20 cellular contexts compared by ENCODE assay signal in genomic region chr5:51468196-51468595, GRCh38.
DNase-seq lines count a peak whose midpoint lies in the region; ATAC-seq and TF ChIP-seq lines count a peak whose summit lies in the region.
"Had no signal": no experiment of that assay in that cellular context is flagged by ENCODE, and none has a peak within 500 bp of the region (broad histone marks: within the 10 kb centered on the region; RNA-seq: fewer than 3 reads in every experiment).

No MANE protein-coding gene starts in this region.

- no peaks in the 10 kb centered on the region for H3K36me3 Mint-ChIP-seq in activated T-helper 1 cell treated with anti-CD3 and anti-CD28 coated beads, Interleukin-12 subunit alpha, Interleukin-12 subunit beta, Interleukin-2, Interleukin-4 antibody, amounts not matched to agents 30 ng/mL and 10 ng/mL and 1 ng/mL, durations not matched to agents 14 hours and 24 hours and 36 hours (ENCODE audit: low read depth)

- H3K4me1 ChIP-seq in vagina, result no peaks in the 10 kb centered on the region
- H3K4me1 ChIP-seq in upper lobe of left lung, result no peaks in the 10 kb centered on the region

- H3K36me3 ChIP-seq in vagina (no peaks in the 10 kb centered on the region), upper lobe of left lung (no peaks in the 10 kb centered on the region)

- ATAC-seq in GM21390 (IDR thresholded peaks at IDR 0.05; ENCODE audit: unreplicated experiment), result no peak
- no peak for ATAC-seq in upper lobe of left lung (ENCODE audit: low FRiP score in 2 of 2)
- ATAC-seq: left lobe of liver had no signal

- no peaks in the 10 kb centered on the region for H3K27me3 ChIP-seq in vagina
- no peaks in the 10 kb centered on the region for H3K27me3 ChIP-seq in upper lobe of left lung

- H3K4me3 ChIP-seq in fibroblast of pulmonary artery (replicated peaks; ENCODE audit: low read depth, low read length), result no peak overlapping the region
- H3K4me3 ChIP-seq in vagina, result no peak overlapping the region
- no peak overlapping the region for H3K4me3 ChIP-seq in upper lobe of left lung

- H3K4me1 Mint-ChIP-seq in activated T-helper 1 cell treated with anti-CD3 and anti-CD28 coated beads, Interleukin-12 subunit alpha, Interleukin-12 subunit beta, Interleukin-2, Interleukin-4 antibody, amounts not matched to agents 30 ng/mL and 10 ng/mL and 1 ng/mL, durations not matched to agents 14 hours and 24 hours and 36 hours (ENCODE audit: low read depth), result no peaks in the 10 kb centered on the region

- TF ChIP-seq EP300 in upper lobe of left lung (IDR thresholded peaks at IDR 0.05), result no peak

- WGBS in upper lobe of left lung, 2 donors, result 36 to 49% methylated on average over 2 of the region's 2 CpGs

- intact Hi-C loops in vagina (cut with DNase I), result loop anchor here (5.0 kb wide), 1 partner anchor 71 kb away; no protein-coding TSS in a partner anchor
- intact Hi-C loops in activated T-helper 1 cell treated with anti-CD3 and anti-CD28 coated beads, Interleukin-12 subunit alpha, Interleukin-12 subunit beta, Interleukin-2, Interleukin-4 antibody, amounts not matched to agents 30 ng/mL and 10 ng/mL and 1 ng/mL, durations not matched to agents 14 hours and 24 hours and 36 hours (cut with micrococcal nuclease), result no loop called here

- peak; percentile 30 for DNase-seq in NCI-H146 (lab: John Stamatoyannopoulos, UW)
- no peak for DNase-seq in NCI-H146 treated with DMSO at 0.1 percent for 48 hours (lab: John Stamatoyannopoulos, UW; ENCODE audit: unreplicated experiment)
- peak; percentile 7 for DNase-seq in RKO (ENCODE audit: low spot score)
- DNase-seq in fibroblast of pulmonary artery (ENCODE audit: low read depth), result peak; percentile 17
- DNase-seq in vagina (ENCODE audit: extremely low spot score in 2 of 2), result no peak
- no peak for DNase-seq in activated T-helper 1 cell treated with anti-CD3 and anti-CD28 coated beads, Interleukin-12 subunit alpha, Interleukin-12 subunit beta, Interleukin-2, Interleukin-4 antibody, amounts not matched to agents 30 ng/mL and 10 ng/mL and 1 ng/mL, durations not matched to agents 14 hours and 24 hours and 36 hours (ENCODE audit: low spot score)
- no peak for DNase-seq in upper lobe of left lung
- DNase-seq: activated CD8-positive, alpha-beta memory T cell treated with anti-CD3 and anti-CD28 coated beads for 24 hours; activated effector memory CD4-positive, alpha-beta T cell treated with anti-CD3 and anti-CD28 coated beads, Interleukin-2, amount 50 U/mL, for 16 hours; anterior cingulate cortex; CD4-positive, alpha-beta T cell; cortex of kidney; H7; hippocampal formation; NCI-H1048; NCI-H345; stimulated activated CD4-positive, alpha-beta T cell treated with anti-CD3 and anti-CD28 coated beads, Interleukin-4, amount 100 ng/mL, for 24 hours had no signal

- H3K9me3 ChIP-seq in vagina (no peaks in the 10 kb centered on the region), upper lobe of left lung (no peaks in the 10 kb centered on the region)

- no peaks in the 10 kb centered on the region for H3K27me3 Mint-ChIP-seq in activated T-helper 1 cell treated with anti-CD3 and anti-CD28 coated beads, Interleukin-12 subunit alpha, Interleukin-12 subunit beta, Interleukin-2, Interleukin-4 antibody, amounts not matched to agents 30 ng/mL and 10 ng/mL and 1 ng/mL, durations not matched to agents 14 hours and 24 hours and 36 hours (ENCODE audit: insufficient read depth)
- H3K27me3 Mint-ChIP-seq: CD4-positive, alpha-beta T cell had no signal

- TF ChIP-seq CTCF in fibroblast of pulmonary artery (IDR thresholded peaks at IDR 0.05; ENCODE audit: low read length, missing control alignments) (no peak), vagina (IDR thresholded peaks at IDR 0.05) (no peak), upper lobe of left lung (IDR thresholded peaks at IDR 0.05) (no peak)

- TF ChIP-seq POLR2A in vagina (IDR thresholded peaks at IDR 0.05), result no peak
- TF ChIP-seq POLR2A in upper lobe of left lung (IDR thresholded peaks at IDR 0.05), result no peak

- H3K9me3 Mint-ChIP-seq in activated T-helper 1 cell treated with anti-CD3 and anti-CD28 coated beads, Interleukin-12 subunit alpha, Interleukin-12 subunit beta, Interleukin-2, Interleukin-4 antibody, amounts not matched to agents 30 ng/mL and 10 ng/mL and 1 ng/mL, durations not matched to agents 14 hours and 24 hours and 36 hours, result no peaks in the 10 kb centered on the region
- H3K9me3 Mint-ChIP-seq: CD4-positive, alpha-beta T cell had no signal

- H3K4me3 Mint-ChIP-seq in activated T-helper 1 cell treated with anti-CD3 and anti-CD28 coated beads, Interleukin-12 subunit alpha, Interleukin-12 subunit beta, Interleukin-2, Interleukin-4 antibody, amounts not matched to agents 30 ng/mL and 10 ng/mL and 1 ng/mL, durations not matched to agents 14 hours and 24 hours and 36 hours, result no peak overlapping the region
- H3K4me3 Mint-ChIP-seq: CD4-positive, alpha-beta T cell had no signal

- H3K27ac Mint-ChIP-seq in activated T-helper 1 cell treated with anti-CD3 and anti-CD28 coated beads, Interleukin-12 subunit alpha, Interleukin-12 subunit beta, Interleukin-2, Interleukin-4 antibody, amounts not matched to agents 30 ng/mL and 10 ng/mL and 1 ng/mL, durations not matched to agents 14 hours and 24 hours and 36 hours, result no peak overlapping the region
- H3K27ac Mint-ChIP-seq: CD4-positive, alpha-beta T cell had no signal

- H3K27ac ChIP-seq in vagina, result peak overlapping the region; percentile 20
- no peak overlapping the region for H3K27ac ChIP-seq in upper lobe of left lung
- H3K27ac ChIP-seq: VCaP had no signal

Comparison
In these comparisons a context has a peak if more than half of its experiments do, and no peak if none do; other contexts are left out.
1. DNase-seq: peak in NCI-H146 (single experiment), RKO (single experiment) and fibroblast of pulmonary artery (single experiment); none in NCI-H146 treated with DMSO at 0.1 percent for 48 hours (single experiment), vagina (0 of 2), activated T-helper 1 cell treated with anti-CD3 and anti-CD28 coated beads, Interleukin-12 subunit alpha, Interleukin-12 subunit beta, Interleukin-2, Interleukin-4 antibody, amounts not matched to agents 30 ng/mL and 10 ng/mL and 1 ng/mL, durations not matched to agents 14 hours and 24 hours and 36 hours (single experiment) and upper lobe of left lung (0 of 2).